Comparison of ENCODE assay signal across 1 cellular context in genomic region chr12:27771470-27772327, GRCh38.
TF ChIP-seq lines count a peak whose summit lies in the region.

No MANE protein-coding gene starts in this region.

TF ChIP-seq in GM12878, 131 proteins besides CTCF, POLR2A, EP300 and RAD21 (continued from another document):
- TF ChIP-seq PBX3 (IDR thresholded peaks at IDR 0.05; ENCODE audit: insufficient replicate concordance, low read depth, low read length), result no peak
- TF ChIP-seq RUNX3 (IDR thresholded peaks at IDR 0.05; ENCODE audit: low read length), result peak; percentile 33
